Comparison of ENCODE assay signal across 8 cellular contexts in genomic region chr1:16905112-16905855, GRCh38. TPM values are rescaled to one million over a fixed set of nuclear protein-coding genes. Genes with fewer than 3 reads are reported as not detected.
DNase-seq lines count a peak whose midpoint lies in the region; ATAC-seq, FAIRE-seq and TF ChIP-seq lines count a peak whose summit lies in the region.

No MANE protein-coding gene starts in this region.

- H2AFZ ChIP-seq in endothelial cell of umbilical vein (ENCODE audit: low read depth, low read length), result peak overlapping the region; percentile 67

- peak overlapping the region; percentile 85 for H3K4me2 ChIP-seq in BLaER1
- peak overlapping the region; percentile 91 for H3K4me2 ChIP-seq in endothelial cell of umbilical vein (ENCODE audit: insufficient read depth, low read length)

- intact Hi-C loops in endothelial cell of umbilical vein (cut with micrococcal nuclease), result loop anchor here (2.0 kb wide), 2 partner anchors 390 to 534 kb away; partner anchors contain the start of genes RCC2 and RNU1-1

- CTCF ChIA-PET in endothelial cell of umbilical vein (lab: Charles Lee), result interaction anchor here (1.2 to 2.0 kb wide), 2 partner anchors 13 to 284 kb away, joined by 4 to 5 read pairs; no protein-coding TSS in a partner anchor

- ATAC-seq in GM18520 (IDR thresholded peaks at IDR 0.05; ENCODE audit: unreplicated experiment) (peak; percentile 56), HG02938 (IDR thresholded peaks at IDR 0.05; ENCODE audit: unreplicated experiment) (peak; percentile 69)

- no peak for TF ChIP-seq CTCF in endothelial cell of umbilical vein (IDR thresholded peaks at IDR 0.05; ENCODE audit: extremely low read depth in 1 of 2, insufficient read depth in 1 of 2, low read depth in 1 of 2, low read length in 2 of 2)

- peaks cover 67% of the 10 kb centered on the region for H3K4me1 ChIP-seq in BLaER1
- peaks cover 19% of the 10 kb centered on the region for H3K4me1 ChIP-seq in endothelial cell of umbilical vein (ENCODE audit: control insufficient read depth, extremely low read depth, insufficient read depth, low read length)
- peaks cover 4% of the 10 kb centered on the region for H3K4me1 ChIP-seq in mucosa of stomach (ENCODE audit: control insufficient read depth, insufficient read depth, low read length)
- no peaks in the 10 kb centered on the region for H3K4me1 ChIP-seq in urinary bladder (ENCODE audit: insufficient read depth)

- H3K9ac ChIP-seq in BLaER1 (peak overlapping the region; percentile 98), endothelial cell of umbilical vein (replicated peaks; ENCODE audit: extremely low read depth, insufficient read depth, low read length) (peak overlapping the region; percentile 94), mucosa of stomach (ENCODE audit: low read length) (peak overlapping the region; percentile 97)

- 5% methylated on average over 12 of the region's 12 CpGs for WGBS in urinary bladder

- TF ChIP-seq POLR2A in endothelial cell of umbilical vein (IDR thresholded peaks at IDR 0.05; ENCODE audit: low read depth, low read length), result peak; percentile 100

- POLR2A ChIA-PET in endothelial cell of umbilical vein (lab: Charles Lee), result interaction anchor here (0.6 to 1.3 kb wide), 8 partner anchors 9 to 1642 kb away, joined by 4 to 12 read pairs (median 5); partner anchors contain the start of gene CROCC

- H3K9me1 ChIP-seq in endothelial cell of umbilical vein (replicated peaks; ENCODE audit: control insufficient read depth, extremely low read depth, insufficient read depth, low read length), result no peaks in the 10 kb centered on the region

- no peaks in the 10 kb centered on the region for H3K27me3 ChIP-seq in BLaER1
- no peaks in the 10 kb centered on the region for H3K27me3 ChIP-seq in endothelial cell of umbilical vein (ENCODE audit: control insufficient read depth in 2 of 2, insufficient read depth in 2 of 2, low read length in 2 of 2)
- H3K27me3 ChIP-seq in mucosa of stomach (ENCODE audit: control insufficient read depth, insufficient read depth, low read length), result no peaks in the 10 kb centered on the region

- BruUV-seq in endothelial cell of umbilical vein (replicated peaks; lab: Mats Ljungman, UMichigan), result TSS peak; percentile 92

- no peaks in the 10 kb centered on the region for H3K79me2 ChIP-seq in endothelial cell of umbilical vein (ENCODE audit: control insufficient read depth, insufficient read depth, low read length)

- H3K36me3 ChIP-seq in BLaER1 (no peaks in the 10 kb centered on the region; the same call in 1 of the 2 replicates), endothelial cell of umbilical vein (ENCODE audit: control insufficient read depth in 2 of 2, extremely low read depth in 1 of 2, insufficient read depth in 2 of 2, low read length in 2 of 2) (no peaks in the 10 kb centered on the region), mucosa of stomach (ENCODE audit: control insufficient read depth, insufficient read depth, low read length) (no peaks in the 10 kb centered on the region), urinary bladder (ENCODE audit: insufficient read depth) (no peaks in the 10 kb centered on the region)

- H4K20me1 ChIP-seq in BLaER1 (no peaks in the 10 kb centered on the region), endothelial cell of umbilical vein (replicated peaks; ENCODE audit: control insufficient read depth, extremely low read depth, insufficient read depth, low read length) (no peaks in the 10 kb centered on the region)

- H3K27ac ChIP-seq in BLaER1 (peak overlapping the region; percentile 99), endothelial cell of umbilical vein (ENCODE audit: insufficient read depth, low read depth, low read length) (peak overlapping the region; percentile 92), urinary bladder (ENCODE audit: low read depth) (peak overlapping the region; percentile 99)

- DNase-seq in NCI-H1694 treated with DMSO at 0.1 percent for 48 hours (lab: John Stamatoyannopoulos, UW), result peak; percentile 80
- DNase-seq in endothelial cell of umbilical vein (ENCODE audit: low read depth, low spot score), result no peak

- H3K9me3 ChIP-seq in BLaER1, result peaks cover 21% of the 10 kb centered on the region
- no peaks in the 10 kb centered on the region for H3K9me3 ChIP-seq in endothelial cell of umbilical vein (replicated peaks; ENCODE audit: control insufficient read depth, insufficient read depth, low read length)
- H3K9me3 ChIP-seq in mucosa of stomach (ENCODE audit: control insufficient read depth, low read length), result no peaks in the 10 kb centered on the region

- H3K4me3 ChIP-seq in BLaER1 (peak overlapping the region; percentile 65), endothelial cell of umbilical vein (replicated peaks in 1 of 3; ENCODE audit: insufficient read depth in 1 of 3, low read depth in 1 of 3, low read length in 3 of 3) (peak overlapping the region in 1 of 3 experiments; percentile 34), mucosa of stomach (ENCODE audit: low read length) (peak overlapping the region; percentile 72), urinary bladder (ENCODE audit: low read depth, low read length) (no peak overlapping the region)

- dilution Hi-C loops in endothelial cell of umbilical vein (cut with MboI; ENCODE audit: extremely low pct_ligation_motif_present, low sequenced_read_pairs), result no loop called here

- FAIRE-seq in TTC549 (lab: Jason Lieb, UNC) (peak; percentile 73), endothelial cell of umbilical vein (lab: Jason Lieb, UNC) (no peak)

TF ChIP-seq in endothelial cell of umbilical vein, 7 proteins besides CTCF, POLR2A, EP300 and RAD21:
- TF ChIP-seq FOS (IDR thresholded peaks at IDR 0.05; ENCODE audit: borderline replicate concordance, insufficient read depth, low read length) (no peak), MYC (IDR thresholded peaks at IDR 0.05; ENCODE audit: low read depth, low read length) (peak; percentile 55), MAX (IDR thresholded peaks at IDR 0.05; ENCODE audit: insufficient read depth, insufficient read length) (peak; percentile 32), JUN (IDR thresholded peaks at IDR 0.05; ENCODE audit: borderline replicate concordance, insufficient read depth, insufficient read length, low read depth) (no peak), EZH2 (IDR thresholded peaks at IDR 0.05; ENCODE audit: borderline replicate concordance, low read depth, low read length, severe bottlenecking) (no peak), GATA2 (IDR thresholded peaks at IDR 0.05; ENCODE audit: insufficient read depth, insufficient read length, low read depth, low read length) (peak; percentile 21), POLR2AphosphoS5 (IDR thresholded peaks at IDR 0.05; ENCODE audit: insufficient read depth, low read depth, low read length) (peak; percentile 100)

RNA-seq across cellular contexts. Expression of gene RNU1-2, which starts 9.5 kb away (rescaled TPM):
- 1,319 and 2,019 TPM in 2 replicates for total RNA-seq in endothelial cell of umbilical vein
- polyA plus RNA-seq in endothelial cell of umbilical vein, result under 0.01 and 206 TPM in 2 replicates
- polyA plus RNA-seq in endothelial cell of umbilical vein (2011; cell fraction: cytosol; rRNA removed), result under 0.01 TPM in 1 of 2 replicates, not detected in the other
- polyA plus RNA-seq in endothelial cell of umbilical vein (2011; cell fraction: nucleus; rRNA removed), result under 0.01 TPM in 2 replicates
- polyA plus RNA-seq in endothelial cell of umbilical vein (2012), result 123 TPM in 1 of 2 replicates, not detected in the other
- polyA minus RNA-seq in endothelial cell of umbilical vein, result 9,566 and 13,963 TPM in 2 replicates
- 46,668 TPM for polyA minus RNA-seq in endothelial cell of umbilical vein (2011; cell fraction: cytosol; rRNA and poly(A)+ RNA removed)
- 60,677 and 87,675 TPM in 2 replicates for polyA minus RNA-seq in endothelial cell of umbilical vein (2011; cell fraction: nucleus; rRNA and poly(A)+ RNA removed)
- total RNA-seq in urinary bladder, result under 0.01 TPM
- not detected for polyA plus RNA-seq in urinary bladder

RNA-seq across cellular contexts. Expression of gene CROCC, which starts 16.4 kb away (rescaled TPM):
- total RNA-seq in endothelial cell of umbilical vein (27.0 and 35.5 TPM in 2 replicates), urinary bladder (13.7 TPM)
- polyA plus RNA-seq in endothelial cell of umbilical vein (18.2 and 18.3 TPM in 2 replicates), urinary bladder (26.4 TPM)
- polyA plus RNA-seq in endothelial cell of umbilical vein (2011; cell fraction: cytosol; rRNA removed), result 7.7 and 13.1 TPM in 2 replicates
- 109 and 119 TPM in 2 replicates for polyA plus RNA-seq in endothelial cell of umbilical vein (2011; cell fraction: nucleus; rRNA removed)
- polyA plus RNA-seq in endothelial cell of umbilical vein (2012), result 9.1 and 12.6 TPM in 2 replicates
- 17.1 and 22.0 TPM in 2 replicates for polyA minus RNA-seq in endothelial cell of umbilical vein
- 4.6 TPM for polyA minus RNA-seq in endothelial cell of umbilical vein (2011; cell fraction: cytosol; rRNA and poly(A)+ RNA removed)
- polyA minus RNA-seq in endothelial cell of umbilical vein (2011; cell fraction: nucleus; rRNA and poly(A)+ RNA removed), result 17.1 and 25.7 TPM in 2 replicates

Comparison
In these comparisons a context has a peak if more than half of its experiments do, and no peak if none do; other contexts are left out.
1. RNA of gene RNU1-2, which starts 9.5 kb away (total RNA-seq): 1,319 to 2,019 TPM in endothelial cell of umbilical vein; under 0.01 TPM in urinary bladder (single experiment); every median in the first group is over 1,000 times any median in the second.
2. Peak in every context shown above with its lines, with median percentiles within 50 percentile points of each other: H3K27ac ChIP-seq and H3K9ac ChIP-seq.